ENCODE assay signal across 1 cellular context in genomic region chr15:46126581-46126980, GRCh38.
TF ChIP-seq lines count a peak whose summit lies in the region.

No MANE protein-coding gene starts in this region.

TF ChIP-seq in endothelial cell of umbilical vein, 7 proteins besides CTCF, POLR2A, EP300 and RAD21 (continued from another document):
- TF ChIP-seq FOS (IDR thresholded peaks at IDR 0.05; ENCODE audit: borderline replicate concordance, insufficient read depth, low read length) = peak; percentile 81
